ENCODE assay signal across 23 cellular contexts in the genomic region with DNA sequence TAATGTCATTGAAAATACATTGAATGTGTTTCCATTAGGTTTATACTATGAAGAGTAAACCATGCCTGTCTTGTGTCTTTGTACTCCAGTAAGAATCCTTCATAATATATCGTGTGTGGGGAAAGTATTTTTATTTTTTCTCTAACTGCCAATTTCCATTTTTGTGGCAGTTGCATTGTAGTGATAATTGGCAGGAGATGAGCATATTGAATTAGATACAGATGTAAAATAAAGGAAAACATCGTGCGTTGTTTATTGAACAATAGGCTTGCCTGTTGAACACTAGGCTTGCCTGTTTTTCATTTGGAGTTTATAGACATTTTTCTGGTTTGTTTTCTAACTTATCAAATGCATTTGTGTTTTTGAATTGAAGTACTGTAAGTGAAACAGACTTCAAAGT.
"Had no signal": no experiment of that assay in that cellular context is flagged by ENCODE, and none has a peak within 500 bp of the region (broad histone marks: within the 10 kb centered on the region; RNA-seq: fewer than 3 reads in every experiment).

No MANE protein-coding gene starts in this region.

- H3K4me1 Mint-ChIP-seq: endodermal cell had no signal

- ATAC-seq: gastroesophageal sphincter; left colon; left ventricle myocardium superior; naive thymus-derived CD4-positive, alpha-beta T cell; sciatic nerve; stimulated activated memory B cell treated with anti-CD40 and anti-IgM and Interleukin-4, amounts not matched to agents 10 μg/mL and 1 μg/mL and 100 μg/mL, for 72 hours had no signal

- H3K27ac Mint-ChIP-seq: endodermal cell; stimulated activated memory B cell treated with anti-CD40 and anti-IgM and Interleukin-4, amounts not matched to agents 10 μg/mL and 1 μg/mL and 100 μg/mL, for 72 hours; stimulated activated naive CD8-positive, alpha-beta T cell treated with anti-CD3 and anti-CD28 coated beads, Interleukin-15, Interleukin-2, amounts not matched to agents 100 ng/mL and 50 ng/mL, for 24 hours had no signal

- H3K9me3 Mint-ChIP-seq: endodermal cell; naive thymus-derived CD4-positive, alpha-beta T cell; neural crest cell; stimulated activated memory B cell treated with anti-CD40 and anti-IgM and Interleukin-4, amounts not matched to agents 10 μg/mL and 1 μg/mL and 100 μg/mL, for 72 hours; stimulated activated naive CD8-positive, alpha-beta T cell treated with anti-CD3 and anti-CD28 coated beads, Interleukin-15, Interleukin-2, amounts not matched to agents 100 ng/mL and 50 ng/mL, for 24 hours had no signal

- H3K36me3 Mint-ChIP-seq: stimulated activated memory B cell treated with anti-CD40 and anti-IgM and Interleukin-4, amounts not matched to agents 10 μg/mL and 1 μg/mL and 100 μg/mL, for 72 hours had no signal

- H3K4me3 ChIP-seq: colonic mucosa, gastroesophageal sphincter, lung, spleen, tibial artery, upper lobe of left lung, uterus had no signal

- H3K4me1 ChIP-seq: colonic mucosa, gastroesophageal sphincter, tibial artery, upper lobe of left lung, uterus had no signal

- H3K27ac ChIP-seq: colonic mucosa, gastroesophageal sphincter, spleen, tibial artery, upper lobe of left lung, uterus had no signal

- DNase-seq: colonic mucosa; effector CD4-positive, alpha-beta T cell; endodermal cell; foreskin fibroblast; glutamatergic neuron; left colon; left ventricle myocardium superior; mesenchymal stem cell; naive thymus-derived CD4-positive, alpha-beta T cell; posterior cingulate gyrus; spleen; stimulated activated CD4-positive, alpha-beta T cell treated with anti-CD3 and anti-CD28 coated beads, Interleukin-15, amount 100 ng/mL, for 24 hours; stimulated activated CD4-positive, alpha-beta T cell treated with anti-CD3 and anti-CD28 coated beads, Interleukin-1b, Interleukin-23, amount 100 ng/mL, for 48 hours; stimulated activated CD4-positive, alpha-beta T cell treated with anti-CD3 and anti-CD28 coated beads, Interleukin-4, amount 100 ng/mL, for 24 hours; tibial artery; upper lobe of left lung; uterus had no signal

- H3K27me3 Mint-ChIP-seq: naive thymus-derived CD4-positive, alpha-beta T cell; stimulated activated memory B cell treated with anti-CD40 and anti-IgM and Interleukin-4, amounts not matched to agents 10 μg/mL and 1 μg/mL and 100 μg/mL, for 72 hours; stimulated activated naive CD8-positive, alpha-beta T cell treated with anti-CD3 and anti-CD28 coated beads, Interleukin-15, Interleukin-2, amounts not matched to agents 100 ng/mL and 50 ng/mL, for 24 hours had no signal

- H3K4me3 Mint-ChIP-seq: endodermal cell; naive thymus-derived CD4-positive, alpha-beta T cell; neural crest cell; stimulated activated memory B cell treated with anti-CD40 and anti-IgM and Interleukin-4, amounts not matched to agents 10 μg/mL and 1 μg/mL and 100 μg/mL, for 72 hours; stimulated activated naive CD8-positive, alpha-beta T cell treated with anti-CD3 and anti-CD28 coated beads, Interleukin-15, Interleukin-2, amounts not matched to agents 100 ng/mL and 50 ng/mL, for 24 hours had no signal

- H3K27me3 ChIP-seq: colonic mucosa, gastroesophageal sphincter, spleen, tibial artery, upper lobe of left lung, uterus had no signal

- H3K36me3 ChIP-seq: colonic mucosa, spleen, tibial artery, upper lobe of left lung, uterus had no signal
